In the genomic region with DNA sequence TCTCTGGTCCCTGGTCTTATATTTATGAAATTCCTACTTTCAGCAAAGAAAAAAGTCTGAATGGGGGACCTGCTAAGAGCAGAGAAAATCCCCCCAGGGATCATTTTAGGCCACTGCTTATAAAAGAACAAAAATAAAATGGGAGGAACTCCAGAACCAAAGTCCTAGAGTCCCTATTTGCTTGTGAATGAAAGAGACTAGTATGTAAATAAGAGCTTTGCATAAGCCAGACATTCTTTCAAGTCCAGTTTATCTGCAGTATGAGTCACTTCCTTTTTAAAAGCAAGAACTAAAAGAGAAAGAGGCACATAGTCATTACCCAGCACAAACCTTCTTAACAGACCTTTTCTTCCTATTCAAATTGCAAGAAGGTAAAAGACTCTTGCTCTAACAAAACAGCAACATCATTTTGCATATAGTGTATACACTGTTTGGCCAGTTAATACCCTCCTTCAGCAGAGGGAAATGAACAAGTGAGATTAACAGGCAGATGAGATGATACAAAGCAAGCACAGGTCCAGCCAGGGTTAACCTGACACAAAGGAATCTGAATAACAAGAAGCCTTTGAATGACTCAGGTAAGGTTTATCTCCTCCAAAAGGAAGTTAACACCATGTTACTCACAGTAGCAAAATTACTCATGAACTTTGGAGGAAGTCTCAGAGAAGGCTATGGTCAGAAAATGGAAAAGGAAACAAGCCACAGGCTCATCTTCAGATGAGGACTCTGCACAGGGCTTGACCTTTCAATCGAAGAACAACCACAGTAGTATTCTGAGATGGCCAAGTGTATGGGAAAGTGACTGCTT, we compare ENCODE assay signal across 8 cellular contexts.
DNase-seq lines count a peak whose midpoint lies in the region; ATAC-seq and TF ChIP-seq lines count a peak whose summit lies in the region.

No MANE protein-coding gene starts in this region.

- H3K9ac ChIP-seq in HCT116 (ENCODE audit: low read length), result peak overlapping the region; percentile 59

- H3K4me3 ChIP-seq in HCT116 (replicated peaks in 1 of 2; ENCODE audit: low read depth in 1 of 2, low read length in 2 of 2), result peak overlapping the region in 1 of 2 experiments; percentile 13; a peak in 1 of 4 replicates
- H3K4me3 ChIP-seq in hepatocyte, result no peak overlapping the region

- BruUV-seq in HCT116 (replicated peaks; lab: Mats Ljungman, UMichigan), result TSS peak; percentile 90

- peak overlapping the region; percentile 63 for H3K4me2 ChIP-seq in HCT116 (ENCODE audit: low read length)
- H3K4me2 ChIP-seq in hepatocyte, result no peak overlapping the region

- WGBS in hepatocyte (ENCODE audit: low lambda C conversion rate, missing lambda C conversion rate), result 58% methylated on average over 1 of the region's 1 CpG

- POLR2A ChIA-PET in HCT116 (lab: Charles Lee), result interaction anchor here (0.6 to 2.5 kb wide), 11 partner anchors 9 to 275 kb away, joined by 3 to 7 read pairs (median 4); partner anchors contain the start of gene PHLDA1

- H3K27me3 ChIP-seq in HCT116 (ENCODE audit: insufficient read depth, low read length) (no peaks in the 10 kb centered on the region), hepatocyte (no peaks in the 10 kb centered on the region)

- peak overlapping the region; percentile 98 for H3K27ac Mint-ChIP-seq in activated T-helper 1 cell treated with anti-CD3 and anti-CD28 coated beads, Interleukin-12 subunit alpha, Interleukin-12 subunit beta, Interleukin-2, Interleukin-4 antibody, amounts not matched to agents 30 ng/mL and 10 ng/mL and 1 ng/mL, durations not matched to agents 14 hours and 24 hours and 36 hours

- TF ChIP-seq RAD21 in HCT116 (IDR thresholded peaks at IDR 0.05; ENCODE audit: low read depth), result peak; percentile 17; the same call in 1 of the 2 replicates

- H3K9me3 Mint-ChIP-seq in activated T-helper 1 cell treated with anti-CD3 and anti-CD28 coated beads, Interleukin-12 subunit alpha, Interleukin-12 subunit beta, Interleukin-2, Interleukin-4 antibody, amounts not matched to agents 30 ng/mL and 10 ng/mL and 1 ng/mL, durations not matched to agents 14 hours and 24 hours and 36 hours, result peaks cover 3% of the 10 kb centered on the region

- H3K79me2 ChIP-seq in HCT116 (ENCODE audit: insufficient read depth, low read length) (no peaks in the 10 kb centered on the region; the same call in 1 of the 2 replicates), hepatocyte (no peaks in the 10 kb centered on the region)

- TF ChIP-seq POLR2A in HCT116 (IDR thresholded peaks at IDR 0.05; ENCODE audit: borderline replicate concordance, extremely low read depth, insufficient read depth, insufficient read length), result no peak

- H3K4me1 Mint-ChIP-seq in activated T-helper 1 cell treated with anti-CD3 and anti-CD28 coated beads, Interleukin-12 subunit alpha, Interleukin-12 subunit beta, Interleukin-2, Interleukin-4 antibody, amounts not matched to agents 30 ng/mL and 10 ng/mL and 1 ng/mL, durations not matched to agents 14 hours and 24 hours and 36 hours (ENCODE audit: low read depth), result peaks cover 30% of the 10 kb centered on the region

- H3K4me3 Mint-ChIP-seq in activated T-helper 1 cell treated with anti-CD3 and anti-CD28 coated beads, Interleukin-12 subunit alpha, Interleukin-12 subunit beta, Interleukin-2, Interleukin-4 antibody, amounts not matched to agents 30 ng/mL and 10 ng/mL and 1 ng/mL, durations not matched to agents 14 hours and 24 hours and 36 hours, result peak overlapping the region; percentile 65

- TF ChIP-seq CTCF in HCT116 (IDR thresholded peaks at IDR 0.05 in 2 of 3, conservative IDR thresholded peaks at IDR 0.05 in 1 of 3; ENCODE audit: borderline replicate concordance in 1 of 3, insufficient read depth in 1 of 3, low read depth in 2 of 3, low read length in 2 of 3) (no peak), hepatocyte (IDR thresholded peaks at IDR 0.05; ENCODE audit: poor library complexity) (no peak)

- CTCF ChIA-PET in HCT116 (lab: Charles Lee), result no interaction called here

- H3K4me1 ChIP-seq in HCT116 (ENCODE audit: control insufficient read depth in 1 of 2, insufficient read depth in 2 of 2, low read length in 2 of 2), result peaks cover 58 to 71% of the 10 kb centered on the region in 2 experiments
- peaks cover 11% of the 10 kb centered on the region for H3K4me1 ChIP-seq in hepatocyte (ENCODE audit: insufficient read depth)

- H2AFZ ChIP-seq in HCT116 (ENCODE audit: low read depth, low read length, poor library complexity, severe bottlenecking), result no peak overlapping the region
- H2AFZ ChIP-seq in hepatocyte, result no peak overlapping the region

- H4K20me1 ChIP-seq in HCT116 (ENCODE audit: insufficient read depth) (no peaks in the 10 kb centered on the region), hepatocyte (ENCODE audit: insufficient read depth, poor library complexity, severe bottlenecking) (no peaks in the 10 kb centered on the region)

- intact Hi-C loops in HCT116 (cut with micrococcal nuclease), result loop anchor here (10.0 kb wide), 1 partner anchor 120 kb away; no protein-coding TSS in a partner anchor
- intact Hi-C loops in activated T-helper 1 cell treated with anti-CD3 and anti-CD28 coated beads, Interleukin-12 subunit alpha, Interleukin-12 subunit beta, Interleukin-2, Interleukin-4 antibody, amounts not matched to agents 30 ng/mL and 10 ng/mL and 1 ng/mL, durations not matched to agents 14 hours and 24 hours and 36 hours (cut with micrococcal nuclease), result loop anchor here (1.0 to 5.0 kb wide), 14 partner anchors 10 to 614 kb away; partner anchors contain the start of genes BBS10, GLIPR1, OSBPL8 and PHLDA1

- H3K36me3 ChIP-seq in HCT116 (ENCODE audit: control insufficient read depth in 1 of 2, insufficient read depth in 2 of 2, low read length in 2 of 2) (no peaks in the 10 kb centered on the region), hepatocyte (replicated peaks; ENCODE audit: insufficient read depth, low read depth) (no peaks in the 10 kb centered on the region)

- ATAC-seq in HCT116, result peak; percentile 74
- peak; percentile 94 for ATAC-seq in stimulated activated naive CD8-positive, alpha-beta T cell treated with anti-CD3 and anti-CD28 coated beads, Interleukin-15, Interleukin-2, amounts not matched to agents 100 U/mL and 50 U/mL, for 24 hours

- RAD21 ChIA-PET in HCT116 (lab: Charles Lee; ENCODE audit: low non-redundant PET in 1 of 2, low total read pairs in 2 of 2, uncharacterized antibody in 2 of 2, unreplicated experiment in 2 of 2), result no interaction called here

- DNase-seq in activated T-cell treated with anti-CD3 and anti-CD28 coated beads for 24 hours (ENCODE audit: low read depth) (peak; percentile 24), HCT116 (ENCODE audit: low read depth, low spot score) (peak; percentile 84), LoVo (ENCODE audit: low spot score) (peak; percentile 92), hepatocyte (ENCODE audit: low spot score) (peak; percentile 64), HuH-7 (ENCODE audit: low spot score) (no peak)
- DNase-seq in activated T-cell treated with anti-CD3 and anti-CD28 coated beads, Interleukin-2, amount 50 U/mL, for 1 hour, result no peak
- DNase-seq in activated T-helper 1 cell treated with anti-CD3 and anti-CD28 coated beads, Interleukin-12 subunit alpha, Interleukin-12 subunit beta, Interleukin-2, Interleukin-4 antibody, amounts not matched to agents 30 ng/mL and 10 ng/mL and 1 ng/mL, durations not matched to agents 14 hours and 24 hours and 36 hours (ENCODE audit: low spot score), result peak; percentile 27
- DNase-seq in stimulated activated naive CD8-positive, alpha-beta T cell treated with anti-CD3 and anti-CD28 coated beads, Interleukin-15, Interleukin-2, amounts not matched to agents 100 U/mL and 50 U/mL, for 24 hours, result no peak

- H3K9me2 ChIP-seq in HCT116 (ENCODE audit: insufficient read depth) (no peaks in the 10 kb centered on the region), hepatocyte (replicated peaks; ENCODE audit: insufficient read depth) (no peaks in the 10 kb centered on the region)

- H3K27ac ChIP-seq in HCT116 (ENCODE audit: low read depth, low read length), result peak overlapping the region; percentile 100
- H3K27ac ChIP-seq in hepatocyte, result peak overlapping the region; percentile 85

- no peaks in the 10 kb centered on the region for H3K27me3 Mint-ChIP-seq in activated T-helper 1 cell treated with anti-CD3 and anti-CD28 coated beads, Interleukin-12 subunit alpha, Interleukin-12 subunit beta, Interleukin-2, Interleukin-4 antibody, amounts not matched to agents 30 ng/mL and 10 ng/mL and 1 ng/mL, durations not matched to agents 14 hours and 24 hours and 36 hours (ENCODE audit: insufficient read depth)

- H3K36me3 Mint-ChIP-seq in activated T-helper 1 cell treated with anti-CD3 and anti-CD28 coated beads, Interleukin-12 subunit alpha, Interleukin-12 subunit beta, Interleukin-2, Interleukin-4 antibody, amounts not matched to agents 30 ng/mL and 10 ng/mL and 1 ng/mL, durations not matched to agents 14 hours and 24 hours and 36 hours (ENCODE audit: low read depth), result peaks cover 3% of the 10 kb centered on the region

- no peaks in the 10 kb centered on the region for H3K9me3 ChIP-seq in HCT116 (ENCODE audit: control insufficient read depth in 1 of 2, insufficient read depth in 1 of 2, low read depth in 1 of 2, low read length in 2 of 2)
- no peaks in the 10 kb centered on the region for H3K9me3 ChIP-seq in hepatocyte (ENCODE audit: low read depth)

TF ChIP-seq in HCT116, 20 proteins besides CTCF, POLR2A, EP300 and RAD21 (continues in another document):
- TF ChIP-seq TCF7L2 (IDR thresholded peaks at IDR 0.05; ENCODE audit: borderline replicate concordance, extremely low read depth, insufficient read depth, insufficient read length), result peak; percentile 25
- peak; percentile 62 for TF ChIP-seq JUND (IDR thresholded peaks at IDR 0.05)
- peak; percentile 59 for TF ChIP-seq ZBTB33 (IDR thresholded peaks at IDR 0.05; ENCODE audit: extremely low read depth, insufficient replicate concordance, low read length)
- TF ChIP-seq SP1 (IDR thresholded peaks at IDR 0.05; ENCODE audit: low read depth), result peak; percentile 92
- TF ChIP-seq CEBPB (IDR thresholded peaks at IDR 0.05; ENCODE audit: low read depth), result peak; percentile 56
- TF ChIP-seq EGR1 (IDR thresholded peaks at IDR 0.05; ENCODE audit: low read depth), result no peak
- TF ChIP-seq CBX3 (IDR thresholded peaks at IDR 0.05; ENCODE audit: low read depth), result 0 out of 2 replicates have a peak, but pooled peaks have one; percentile 41

Comparison
In these comparisons a context has a peak if more than half of its experiments do, and no peak if none do; other contexts are left out.
1. DNase-seq: peak in activated T-cell treated with anti-CD3 and anti-CD28 coated beads for 24 hours (single experiment), HCT116 (single experiment), LoVo (single experiment), activated T-helper 1 cell treated with anti-CD3 and anti-CD28 coated beads, Interleukin-12 subunit alpha, Interleukin-12 subunit beta, Interleukin-2, Interleukin-4 antibody, amounts not matched to agents 30 ng/mL and 10 ng/mL and 1 ng/mL, durations not matched to agents 14 hours and 24 hours and 36 hours (single experiment) and hepatocyte (single experiment); none in activated T-cell treated with anti-CD3 and anti-CD28 coated beads, Interleukin-2, amount 50 U/mL, for 1 hour (single experiment), stimulated activated naive CD8-positive, alpha-beta T cell treated with anti-CD3 and anti-CD28 coated beads, Interleukin-15, Interleukin-2, amounts not matched to agents 100 U/mL and 50 U/mL, for 24 hours (single experiment) and HuH-7 (single experiment).